In genomic region chr7:144201978-144202377, GRCh38 we compare ENCODE assay signal across 18 cellular contexts. TPM values are rescaled to one million over a fixed set of nuclear protein-coding genes. Genes with fewer than 3 reads are reported as not detected.
DNase-seq lines count a peak whose midpoint lies in the region; ATAC-seq and TF ChIP-seq lines count a peak whose summit lies in the region.
"Not testable (repeated sequence)": the region's sequence is repeated elsewhere in the genome, so short reads cannot be mapped to it uniquely, and the experiment has no call there.
"Had no signal": no experiment of that assay in that cellular context is flagged by ENCODE, and none has a peak within 500 bp of the region (broad histone marks: within the 10 kb centered on the region; RNA-seq: fewer than 3 reads in every experiment).

No MANE protein-coding gene starts in this region.

- not testable (repeated sequence) for H3K4me3 ChIP-seq in CD8-positive, alpha-beta T cell (ENCODE audit: low read depth, low read length)

- not testable (repeated sequence) for DNase-seq in CD8-positive, alpha-beta T cell; activated T-cell treated with anti-CD3 and anti-CD28 coated beads, Interleukin-2, amount 50 U/mL, for 72 hours; stimulated activated effector memory CD8-positive, alpha-beta T cell treated with anti-CD3 and anti-CD28 coated beads, Interleukin-12 subunit alpha, Interleukin-12 subunit beta, amount 100 ng/mL, for 72 hours (ENCODE audit: low spot score in 2 of 2)

- not testable (repeated sequence) for TF ChIP-seq CTCF in CD8-positive, alpha-beta T cell (IDR thresholded peaks at IDR 0.05)

- H3K27ac ChIP-seq in CD8-positive, alpha-beta T cell (ENCODE audit: low read depth, low read length) = not testable (repeated sequence)

- H3K27me3 ChIP-seq in CD8-positive, alpha-beta T cell (ENCODE audit: insufficient read depth, low read length) = not testable (repeated sequence)

- not testable (repeated sequence) for H3K4me1 ChIP-seq in CD8-positive, alpha-beta T cell (ENCODE audit: insufficient read depth, low read length)

- peak; percentile 82 for ATAC-seq in CD8-positive, alpha-beta T cell
- peak; percentile 32 for ATAC-seq in GM18909 (IDR thresholded peaks at IDR 0.05; ENCODE audit: poor library complexity, unreplicated experiment)
- peak; percentile 16 for ATAC-seq in GM21360 (IDR thresholded peaks at IDR 0.05; ENCODE audit: unreplicated experiment)
- ATAC-seq in GM21786 (IDR thresholded peaks at IDR 0.05; ENCODE audit: unreplicated experiment) = peak; percentile 19
- peak; percentile 49 for ATAC-seq in HG02885 (IDR thresholded peaks at IDR 0.05; ENCODE audit: poor library complexity, unreplicated experiment)
- ATAC-seq in HG03457 (IDR thresholded peaks at IDR 0.05; ENCODE audit: unreplicated experiment) = peak; percentile 23
- ATAC-seq in activated T-cell treated with anti-CD3 and anti-CD28 coated beads, Interleukin-2, amount 50 U/mL, for 72 hours (replicated peaks in 1 of 2) = peak; percentile 94 to 96
- ATAC-seq in stimulated activated effector memory CD8-positive, alpha-beta T cell treated with anti-CD3 and anti-CD28 coated beads, Interleukin-12 subunit alpha, Interleukin-12 subunit beta, amount 100 ng/mL, for 72 hours = peak; percentile 73

- CTCF ChIA-PET in CD8-positive, alpha-beta T cell (lab: Charles Lee) = not testable (repeated sequence)

- not testable (repeated sequence) for H3K9me3 Mint-ChIP-seq in CD8-positive, alpha-beta T cell; activated T-cell treated with anti-CD3 and anti-CD28 coated beads, Interleukin-2, amount 50 U/mL, for 72 hours; stimulated activated effector memory CD8-positive, alpha-beta T cell treated with anti-CD3 and anti-CD28 coated beads, Interleukin-12 subunit alpha, Interleukin-12 subunit beta, amount 100 ng/mL, for 72 hours

- not testable (repeated sequence) for H3K27me3 Mint-ChIP-seq in CD8-positive, alpha-beta T cell (ENCODE audit: low read depth); activated T-cell treated with anti-CD3 and anti-CD28 coated beads, Interleukin-2, amount 50 U/mL, for 72 hours (ENCODE audit: low read depth)

- not testable (repeated sequence) for H3K9me3 ChIP-seq in CD8-positive, alpha-beta T cell (ENCODE audit: low read length)

- not testable (repeated sequence) for H3K27ac Mint-ChIP-seq in CD8-positive, alpha-beta T cell; activated T-cell treated with anti-CD3 and anti-CD28 coated beads, Interleukin-2, amount 50 U/mL, for 72 hours; stimulated activated effector memory CD8-positive, alpha-beta T cell treated with anti-CD3 and anti-CD28 coated beads, Interleukin-12 subunit alpha, Interleukin-12 subunit beta, amount 100 ng/mL, for 72 hours

- H3K4me3 Mint-ChIP-seq in CD8-positive, alpha-beta T cell; activated T-cell treated with anti-CD3 and anti-CD28 coated beads, Interleukin-2, amount 50 U/mL, for 72 hours; stimulated activated effector memory CD8-positive, alpha-beta T cell treated with anti-CD3 and anti-CD28 coated beads, Interleukin-12 subunit alpha, Interleukin-12 subunit beta, amount 100 ng/mL, for 72 hours: not testable (repeated sequence)

- intact Hi-C loops in CD8-positive, alpha-beta T cell (cut with DNase I, micrococcal nuclease) = not testable (repeated sequence)

- not testable (repeated sequence) for H3K36me3 Mint-ChIP-seq in CD8-positive, alpha-beta T cell; activated T-cell treated with anti-CD3 and anti-CD28 coated beads, Interleukin-2, amount 50 U/mL, for 72 hours (ENCODE audit: insufficient read depth in 2 of 2); stimulated activated effector memory CD8-positive, alpha-beta T cell treated with anti-CD3 and anti-CD28 coated beads, Interleukin-12 subunit alpha, Interleukin-12 subunit beta, amount 100 ng/mL, for 72 hours

- not testable (repeated sequence) for H3K36me3 ChIP-seq in CD8-positive, alpha-beta T cell (ENCODE audit: insufficient read depth, low read length)

- POLR2A ChIA-PET in CD8-positive, alpha-beta T cell (lab: Charles Lee) = not testable (repeated sequence)

- not testable (repeated sequence) for H3K4me1 Mint-ChIP-seq in CD8-positive, alpha-beta T cell (ENCODE audit: low read depth); activated T-cell treated with anti-CD3 and anti-CD28 coated beads, Interleukin-2, amount 50 U/mL, for 72 hours (ENCODE audit: low read depth); stimulated activated effector memory CD8-positive, alpha-beta T cell treated with anti-CD3 and anti-CD28 coated beads, Interleukin-12 subunit alpha, Interleukin-12 subunit beta, amount 100 ng/mL, for 72 hours

RNA-seq across cellular contexts. Expression of gene ARHGEF35, which starts 6.3 kb away (rescaled TPM):
- total RNA-seq in CD8-positive, alpha-beta T cell = 1 to 10 TPM in 1 of 2 experiments, under 1 TPM in 1; 0.84 to 1.2 TPM
- total RNA-seq in activated T-cell treated with anti-CD3 and anti-CD28 coated beads, Interleukin-2, amount 50 U/mL, for 72 hours = 1 to 10 TPM; 3.8 to 7.4 TPM
- total RNA-seq: A172, OCI-LY7, SJCRH30 had no signal

RNA-seq across cellular contexts. Expression of gene CTAGE4, which starts 18.7 kb away (rescaled TPM):
- under 1 TPM in 1 of 2 experiments, not detected in 1; 0.27 TPM for total RNA-seq in CD8-positive, alpha-beta T cell
- 1 to 10 TPM; 1.5 to 4.2 TPM for total RNA-seq in activated T-cell treated with anti-CD3 and anti-CD28 coated beads, Interleukin-2, amount 50 U/mL, for 72 hours
- total RNA-seq: A172, myocyte, OCI-LY7, SJCRH30 had no signal

RNA-seq across cellular contexts. Expression of gene OR2A42, which starts 37.4 kb away (rescaled TPM):
- not detected for total RNA-seq in CD8-positive, alpha-beta T cell
- total RNA-seq in activated T-cell treated with anti-CD3 and anti-CD28 coated beads, Interleukin-2, amount 50 U/mL, for 72 hours = not detected
- total RNA-seq: A172; activated CD8-positive, alpha-beta memory T cell treated with anti-CD3 and anti-CD28 coated beads for 36 hours; Calu3; cardiac septum; liver; mesenteric fat pad; myocyte; OCI-LY7; SJCRH30; testis had no signal

Comparison
In these comparisons a context has a peak if more than half of its experiments do, and no peak if none do; other contexts are left out.
1. ATAC-seq: peak in every context shown above with its lines; median percentile 95 in activated T-cell treated with anti-CD3 and anti-CD28 coated beads, Interleukin-2, amount 50 U/mL, for 72 hours; 82 in CD8-positive, alpha-beta T cell; 73 in stimulated activated effector memory CD8-positive, alpha-beta T cell treated with anti-CD3 and anti-CD28 coated beads, Interleukin-12 subunit alpha, Interleukin-12 subunit beta, amount 100 ng/mL, for 72 hours; 49 in HG02885; 32 in GM18909; 23 in HG03457; 19 in GM21786; 16 in GM21360.